In genomic region chr1:88110-88509, GRCh38 we compare ENCODE assay signal across 16 cellular contexts. TPM values are rescaled to one million over a fixed set of nuclear protein-coding genes. Genes with fewer than 3 reads are reported as not detected.
"Had no signal": no experiment of that assay in that cellular context is flagged by ENCODE, and none has a peak within 500 bp of the region (broad histone marks: within the 10 kb centered on the region; RNA-seq: fewer than 3 reads in every experiment).

No MANE protein-coding gene starts in this region.

RNA-seq across cellular contexts. Expression of gene OR4F5, which starts 22.9 kb away (rescaled TPM):
- total RNA-seq: stomach, subcutaneous adipose tissue, suprapubic skin, temporal lobe, testis, thoracic aorta, thyroid gland, tibial nerve, transverse colon, upper lobe of left lung, upper lobe of right lung, ureter, urinary bladder, uterus, vagina had no signal
- polyA plus RNA-seq: stomach, thymus, urinary bladder had no signal
